In the genomic region with DNA sequence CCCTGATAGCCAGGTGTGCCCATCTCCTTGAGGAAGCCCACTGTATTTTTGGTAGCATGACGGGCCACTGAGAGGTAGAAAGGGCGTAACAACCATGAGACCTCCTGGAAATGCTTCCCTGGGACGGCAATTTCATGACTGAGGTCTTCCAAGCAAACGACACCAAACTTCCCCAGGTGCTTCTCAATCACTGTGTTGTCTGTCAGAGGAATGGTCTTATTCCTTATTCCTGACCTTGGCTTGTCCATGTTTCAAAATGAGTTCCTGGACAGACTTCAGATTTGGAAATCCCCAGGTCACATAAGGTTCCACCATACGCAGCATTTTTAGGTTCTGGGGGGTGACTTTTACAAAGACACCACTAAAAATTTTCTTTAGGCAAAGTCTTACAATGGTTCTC, we compare ENCODE assay signal across 8 cellular contexts. TPM values are rescaled to one million over a fixed set of nuclear protein-coding genes. Genes with fewer than 3 reads are reported as not detected.
DNase-seq lines count a peak whose midpoint lies in the region; ATAC-seq and TF ChIP-seq lines count a peak whose summit lies in the region.
"Not testable (repeated sequence)": the region's sequence is repeated elsewhere in the genome, so short reads cannot be mapped to it uniquely, and the experiment has no call there.
"Had no signal": no experiment of that assay in that cellular context is flagged by ENCODE, and none has a peak within 500 bp of the region (broad histone marks: within the 10 kb centered on the region; RNA-seq: fewer than 3 reads in every experiment).

No MANE protein-coding gene starts in this region.

- CTCF ChIA-PET in CD8-positive, alpha-beta memory T cell (lab: Charles Lee), result interaction anchor here (0.7 to 1.1 kb wide), 2 partner anchors 34 to 229 kb away, joined by 3 read pairs; no protein-coding TSS in a partner anchor
- CTCF ChIA-PET in activated CD8-positive, alpha-beta T cell treated with anti-CD3 and anti-CD28 coated beads, Interleukin-2, amount 10 ng/mL, durations not matched to agents 7 days and 5 days (lab: Charles Lee), result interaction anchor here (1.1 to 3.5 kb wide), 3 partner anchors 11 to 34 kb away, joined by 3 to 29 read pairs (median 3); no protein-coding TSS in a partner anchor
- CTCF ChIA-PET in naive thymus-derived CD4-positive, alpha-beta T cell (lab: Charles Lee), result interaction anchor here (0.6 to 1.1 kb wide), 3 partner anchors 11 to 433 kb away, joined by 3 to 4 read pairs (median 3); no protein-coding TSS in a partner anchor

- H3K9me3 ChIP-seq in CD8-positive, alpha-beta memory T cell (ENCODE audit: low read length); naive thymus-derived CD4-positive, alpha-beta T cell (ENCODE audit: control insufficient read depth in 2 of 3, low read length in 3 of 3): not testable (repeated sequence)

- peaks cover 7 to 10% (median 8%) of the 10 kb centered on the region in 3 donors for H3K4me1 Mint-ChIP-seq in CD8-positive, alpha-beta memory T cell
- peaks cover 12% of the 10 kb centered on the region for H3K4me1 Mint-ChIP-seq in activated CD8-positive, alpha-beta T cell treated with anti-CD3 and anti-CD28 coated beads, Interleukin-2, amount 10 ng/mL, durations not matched to agents 7 days and 5 days (ENCODE audit: low read depth)
- not testable (repeated sequence) for H3K4me1 Mint-ChIP-seq in activated naive CD8-positive, alpha-beta T cell treated with anti-CD3 and anti-CD28 coated beads, Interleukin-2, amount 50 U/mL, for 24 hours; stimulated activated memory B cell treated with anti-CD40 and anti-IgM and Interleukin-4, amounts not matched to agents 10 μg/mL and 1 μg/mL and 100 μg/mL, for 72 hours
- peaks cover 15% of the 10 kb centered on the region for H3K4me1 Mint-ChIP-seq in endothelial cell (ENCODE audit: unreplicated experiment)
- peaks cover 0 to 13% (median 7%) of the 10 kb centered on the region in 7 donors for H3K4me1 Mint-ChIP-seq in naive thymus-derived CD4-positive, alpha-beta T cell
- peaks cover 21% of the 10 kb centered on the region for H3K4me1 Mint-ChIP-seq in neural crest cell

- peaks cover 32 to 54% of the 10 kb centered on the region in 2 donors for H3K27me3 Mint-ChIP-seq in CD8-positive, alpha-beta memory T cell
- peaks cover 43% of the 10 kb centered on the region for H3K27me3 Mint-ChIP-seq in activated CD8-positive, alpha-beta T cell treated with anti-CD3 and anti-CD28 coated beads, Interleukin-2, amount 10 ng/mL, durations not matched to agents 7 days and 5 days (ENCODE audit: low read depth)
- peaks cover 34% of the 10 kb centered on the region for H3K27me3 Mint-ChIP-seq in activated naive CD8-positive, alpha-beta T cell treated with anti-CD3 and anti-CD28 coated beads, Interleukin-2, amount 50 U/mL, for 24 hours
- H3K27me3 Mint-ChIP-seq in endothelial cell (ENCODE audit: unreplicated experiment) (peaks cover 10% of the 10 kb centered on the region), neural crest cell (ENCODE audit: low read depth) (peaks cover 34% of the 10 kb centered on the region)
- peaks cover 0 to 68% (median 34%) of the 10 kb centered on the region in 5 donors for H3K27me3 Mint-ChIP-seq in naive thymus-derived CD4-positive, alpha-beta T cell
- peaks cover 53% of the 10 kb centered on the region for H3K27me3 Mint-ChIP-seq in stimulated activated memory B cell treated with anti-CD40 and anti-IgM and Interleukin-4, amounts not matched to agents 10 μg/mL and 1 μg/mL and 100 μg/mL, for 72 hours

- not testable (repeated sequence) for H3K27ac Mint-ChIP-seq in CD8-positive, alpha-beta memory T cell; activated CD8-positive, alpha-beta T cell treated with anti-CD3 and anti-CD28 coated beads, Interleukin-2, amount 10 ng/mL, durations not matched to agents 7 days and 5 days; activated naive CD8-positive, alpha-beta T cell treated with anti-CD3 and anti-CD28 coated beads, Interleukin-2, amount 50 U/mL, for 24 hours; endothelial cell (ENCODE audit: unreplicated experiment); naive thymus-derived CD4-positive, alpha-beta T cell; neural crest cell (ENCODE audit: unreplicated experiment); stimulated activated memory B cell treated with anti-CD40 and anti-IgM and Interleukin-4, amounts not matched to agents 10 μg/mL and 1 μg/mL and 100 μg/mL, for 72 hours

- H3K36me3 ChIP-seq in CD8-positive, alpha-beta memory T cell (ENCODE audit: insufficient read depth, low read length); naive thymus-derived CD4-positive, alpha-beta T cell (ENCODE audit: control insufficient read depth in 2 of 3, insufficient read depth in 3 of 3, low read length in 3 of 3): not testable (repeated sequence)

- TF ChIP-seq CTCF in endothelial cell (IDR thresholded peaks at IDR 0.05; ENCODE audit: unreplicated experiment); neural crest cell (conservative IDR thresholded peaks at IDR 0.05): not testable (repeated sequence)

- POLR2A ChIA-PET in CD8-positive, alpha-beta memory T cell (lab: Charles Lee); activated CD8-positive, alpha-beta T cell treated with anti-CD3 and anti-CD28 coated beads, Interleukin-2, amount 10 ng/mL, durations not matched to agents 7 days and 5 days (lab: Charles Lee): not testable (repeated sequence)
- POLR2A ChIA-PET in naive thymus-derived CD4-positive, alpha-beta T cell (lab: Charles Lee), result interaction anchor here (0.7 kb wide), 1 partner anchor 38 kb away, joined by 4 read pairs; no protein-coding TSS in a partner anchor

- not testable (repeated sequence) for H3K27me3 ChIP-seq in CD8-positive, alpha-beta memory T cell (ENCODE audit: insufficient read depth, low read length, poor library complexity, severe bottlenecking); naive thymus-derived CD4-positive, alpha-beta T cell (ENCODE audit: control insufficient read depth in 2 of 2, insufficient read depth in 2 of 2, low read length in 2 of 2)

- intact Hi-C loops in naive thymus-derived CD4-positive, alpha-beta T cell (cut with micrococcal nuclease), result not testable (repeated sequence)

- H3K36me3 Mint-ChIP-seq in CD8-positive, alpha-beta memory T cell; activated CD8-positive, alpha-beta T cell treated with anti-CD3 and anti-CD28 coated beads, Interleukin-2, amount 10 ng/mL, durations not matched to agents 7 days and 5 days (ENCODE audit: low read depth); activated naive CD8-positive, alpha-beta T cell treated with anti-CD3 and anti-CD28 coated beads, Interleukin-2, amount 50 U/mL, for 24 hours (ENCODE audit: low read depth); endothelial cell (ENCODE audit: low read depth, unreplicated experiment); naive thymus-derived CD4-positive, alpha-beta T cell; neural crest cell (ENCODE audit: low read depth); stimulated activated memory B cell treated with anti-CD40 and anti-IgM and Interleukin-4, amounts not matched to agents 10 μg/mL and 1 μg/mL and 100 μg/mL, for 72 hours: not testable (repeated sequence)

- DNase-seq in CD8-positive, alpha-beta memory T cell; activated CD8-positive, alpha-beta T cell treated with anti-CD3 and anti-CD28 coated beads, Interleukin-2, amount 10 ng/mL, durations not matched to agents 7 days and 5 days; activated naive CD8-positive, alpha-beta T cell treated with anti-CD3 and anti-CD28 coated beads, Interleukin-2, amount 50 U/mL, for 24 hours; endothelial cell (ENCODE audit: low spot score); naive thymus-derived CD4-positive, alpha-beta T cell; neural crest cell (ENCODE audit: low read depth, low spot score): not testable (repeated sequence)

- H3K4me1 ChIP-seq in CD8-positive, alpha-beta memory T cell (ENCODE audit: insufficient read depth, low read length); naive thymus-derived CD4-positive, alpha-beta T cell (ENCODE audit: control insufficient read depth in 2 of 2, insufficient read depth in 2 of 2, low read length in 2 of 2): not testable (repeated sequence)

- not testable (repeated sequence) for H3K9me3 Mint-ChIP-seq in CD8-positive, alpha-beta memory T cell; activated CD8-positive, alpha-beta T cell treated with anti-CD3 and anti-CD28 coated beads, Interleukin-2, amount 10 ng/mL, durations not matched to agents 7 days and 5 days (ENCODE audit: insufficient read depth); activated naive CD8-positive, alpha-beta T cell treated with anti-CD3 and anti-CD28 coated beads, Interleukin-2, amount 50 U/mL, for 24 hours; endothelial cell (ENCODE audit: unreplicated experiment); naive thymus-derived CD4-positive, alpha-beta T cell; neural crest cell; stimulated activated memory B cell treated with anti-CD40 and anti-IgM and Interleukin-4, amounts not matched to agents 10 μg/mL and 1 μg/mL and 100 μg/mL, for 72 hours

- not testable (repeated sequence) for ATAC-seq in activated CD8-positive, alpha-beta T cell treated with anti-CD3 and anti-CD28 coated beads, Interleukin-2, amount 10 ng/mL, durations not matched to agents 7 days and 5 days; activated naive CD8-positive, alpha-beta T cell treated with anti-CD3 and anti-CD28 coated beads, Interleukin-2, amount 50 U/mL, for 24 hours; naive thymus-derived CD4-positive, alpha-beta T cell; stimulated activated memory B cell treated with anti-CD40 and anti-IgM and Interleukin-4, amounts not matched to agents 10 μg/mL and 1 μg/mL and 100 μg/mL, for 72 hours

- peak overlapping the region in 4 of 7 donors; percentile 33 to 79 (median 56) for H3K4me3 Mint-ChIP-seq in CD8-positive, alpha-beta memory T cell
- H3K4me3 Mint-ChIP-seq in activated CD8-positive, alpha-beta T cell treated with anti-CD3 and anti-CD28 coated beads, Interleukin-2, amount 10 ng/mL, durations not matched to agents 7 days and 5 days, result peak overlapping the region; percentile 34
- H3K4me3 Mint-ChIP-seq in activated naive CD8-positive, alpha-beta T cell treated with anti-CD3 and anti-CD28 coated beads, Interleukin-2, amount 50 U/mL, for 24 hours, result peak overlapping the region; percentile 23
- H3K4me3 Mint-ChIP-seq in endothelial cell (ENCODE audit: unreplicated experiment) (peak overlapping the region; percentile 69), neural crest cell (peak overlapping the region; percentile 95)
- peak overlapping the region in 6 of 10 donors; percentile 47 to 83 (median 76) for H3K4me3 Mint-ChIP-seq in naive thymus-derived CD4-positive, alpha-beta T cell
- H3K4me3 Mint-ChIP-seq in stimulated activated memory B cell treated with anti-CD40 and anti-IgM and Interleukin-4, amounts not matched to agents 10 μg/mL and 1 μg/mL and 100 μg/mL, for 72 hours, result peak overlapping the region; percentile 18

- H3K27ac ChIP-seq in CD8-positive, alpha-beta memory T cell (ENCODE audit: low read depth, low read length); naive thymus-derived CD4-positive, alpha-beta T cell (ENCODE audit: low read depth, low read length): not testable (repeated sequence)

- H3K4me3 ChIP-seq in CD8-positive, alpha-beta memory T cell (ENCODE audit: low read length); naive thymus-derived CD4-positive, alpha-beta T cell (ENCODE audit: low read length): not testable (repeated sequence)

RNA-seq across cellular contexts. Expression of gene FAM171A2, which starts 1.4 kb away (rescaled TPM):
- total RNA-seq in CD8-positive, alpha-beta memory T cell, result under 1 TPM; 0.33 to 0.35 TPM
- 0.28 TPM for polyA plus RNA-seq in CD8-positive, alpha-beta memory T cell
- under 1 TPM; 0.37 to 0.45 TPM for total RNA-seq in activated CD8-positive, alpha-beta T cell treated with anti-CD3 and anti-CD28 coated beads, Interleukin-2, amount 10 ng/mL, durations not matched to agents 7 days and 5 days
- 53.7 TPM for total RNA-seq in endothelial cell (ENCODE audit: unreplicated experiment)
- total RNA-seq in naive thymus-derived CD4-positive, alpha-beta T cell, result under 1 TPM; 0.24 to 0.78 (median 0.39) TPM
- polyA plus RNA-seq in naive thymus-derived CD4-positive, alpha-beta T cell, result under 1 TPM; 0.11 to 0.16 TPM
- 50.6 and 51.9 TPM in 2 replicates for total RNA-seq in neural crest cell

RNA-seq across cellular contexts. Expression of gene GRN, which starts 19.9 kb away (rescaled TPM):
- 10 to 100 TPM; 48.7 to 50.3 TPM for total RNA-seq in CD8-positive, alpha-beta memory T cell
- polyA plus RNA-seq in CD8-positive, alpha-beta memory T cell, result 56.4 TPM
- 10 to 100 TPM; 45.6 to 46.7 TPM for total RNA-seq in activated CD8-positive, alpha-beta T cell treated with anti-CD3 and anti-CD28 coated beads, Interleukin-2, amount 10 ng/mL, durations not matched to agents 7 days and 5 days
- total RNA-seq in endothelial cell (ENCODE audit: unreplicated experiment), result 904 TPM
- 100 to 1,000 TPM in 1 of 5 experiments, 10 to 100 TPM in 4; 49.5 to 374 (median 52.2) TPM for total RNA-seq in naive thymus-derived CD4-positive, alpha-beta T cell
- 10 to 100 TPM; 52.2 to 58.7 TPM for polyA plus RNA-seq in naive thymus-derived CD4-positive, alpha-beta T cell
- 59.7 and 70.0 TPM in 2 replicates for total RNA-seq in neural crest cell

RNA-seq across cellular contexts. Expression of gene ITGA2B, which starts 24.4 kb away (rescaled TPM):
- under 1 TPM in 1 of 2 experiments, not detected in 1; 0.31 TPM for total RNA-seq in CD8-positive, alpha-beta memory T cell
- 0.12 TPM for polyA plus RNA-seq in CD8-positive, alpha-beta memory T cell
- under 1 TPM; 0.39 to 0.82 TPM for total RNA-seq in activated CD8-positive, alpha-beta T cell treated with anti-CD3 and anti-CD28 coated beads, Interleukin-2, amount 10 ng/mL, durations not matched to agents 7 days and 5 days
- 4.3 TPM for total RNA-seq in endothelial cell (ENCODE audit: unreplicated experiment)
- total RNA-seq in naive thymus-derived CD4-positive, alpha-beta T cell, result 10 to 100 TPM in 1 of 5 experiments, 1 to 10 TPM in 1, under 1 TPM in 3; 0.43 to 19.7 (median 0.67) TPM
- polyA plus RNA-seq in naive thymus-derived CD4-positive, alpha-beta T cell, result not detected
- total RNA-seq in neural crest cell, result 7.3 and 8.1 TPM in 2 replicates

RNA-seq across cellular contexts. Expression of gene SLC25A39, which starts 40.4 kb away (rescaled TPM):
- total RNA-seq in CD8-positive, alpha-beta memory T cell, result 100 to 1,000 TPM; 159 to 174 TPM
- polyA plus RNA-seq in CD8-positive, alpha-beta memory T cell, result 133 TPM
- total RNA-seq in activated CD8-positive, alpha-beta T cell treated with anti-CD3 and anti-CD28 coated beads, Interleukin-2, amount 10 ng/mL, durations not matched to agents 7 days and 5 days, result 100 to 1,000 TPM; 140 to 141 TPM
- total RNA-seq in endothelial cell (ENCODE audit: unreplicated experiment) (124 TPM), neural crest cell (114 and 122 TPM in 2 replicates)
- total RNA-seq in naive thymus-derived CD4-positive, alpha-beta T cell, result 100 to 1,000 TPM in 3 of 5 experiments, 10 to 100 TPM in 2; 75.4 to 107 (median 101) TPM
- 100 to 1,000 TPM; 122 to 155 TPM for polyA plus RNA-seq in naive thymus-derived CD4-positive, alpha-beta T cell

RNA-seq across cellular contexts. Expression of gene RUNDC3A, which starts 56.6 kb away (rescaled TPM):
- not detected for total RNA-seq in CD8-positive, alpha-beta memory T cell
- not detected for polyA plus RNA-seq in CD8-positive, alpha-beta memory T cell
- total RNA-seq in activated CD8-positive, alpha-beta T cell treated with anti-CD3 and anti-CD28 coated beads, Interleukin-2, amount 10 ng/mL, durations not matched to agents 7 days and 5 days, result under 1 TPM in 1 of 2 experiments, not detected in 1; 0.18 TPM
- total RNA-seq in endothelial cell (ENCODE audit: unreplicated experiment) (0.82 TPM), neural crest cell (8.7 and 12.9 TPM in 2 replicates)
- total RNA-seq in naive thymus-derived CD4-positive, alpha-beta T cell, result under 1 TPM in 2 of 5 experiments, not detected in 3; 0.08 to 0.22 TPM
- polyA plus RNA-seq in naive thymus-derived CD4-positive, alpha-beta T cell, result not detected
- total RNA-seq: H4 had no signal

Comparison
In these comparisons a context has a peak if more than half of its experiments do, and no peak if none do; other contexts are left out.
1. H3K4me3 Mint-ChIP-seq: peak in every context shown above with its lines; median percentile 95 in neural crest cell; 76 in naive thymus-derived CD4-positive, alpha-beta T cell; 69 in endothelial cell; 56 in CD8-positive, alpha-beta memory T cell; 34 in activated CD8-positive, alpha-beta T cell treated with anti-CD3 and anti-CD28 coated beads, Interleukin-2, amount 10 ng/mL, durations not matched to agents 7 days and 5 days; 23 in activated naive CD8-positive, alpha-beta T cell treated with anti-CD3 and anti-CD28 coated beads, Interleukin-2, amount 50 U/mL, for 24 hours; 18 in stimulated activated memory B cell treated with anti-CD40 and anti-IgM and Interleukin-4, amounts not matched to agents 10 μg/mL and 1 μg/mL and 100 μg/mL, for 72 hours.
2. RNA of gene FAM171A2, which starts 1.4 kb away (total RNA-seq): 53.7 TPM in endothelial cell (single experiment) and 50.6 to 51.9 TPM in neural crest cell; 0.37 to 0.45 TPM in activated CD8-positive, alpha-beta T cell treated with anti-CD3 and anti-CD28 coated beads, Interleukin-2, amount 10 ng/mL, durations not matched to agents 7 days and 5 days, 0.24 to 0.78 TPM in naive thymus-derived CD4-positive, alpha-beta T cell and 0.33 to 0.35 TPM in CD8-positive, alpha-beta memory T cell; every median in the first group is over 10 times any median in the second.